In genomic region chr17:82031885-82032627, GRCh38 we compare ENCODE assay signal across 8 cellular contexts. TPM values are rescaled to one million over a fixed set of nuclear protein-coding genes. Genes with fewer than 3 reads are reported as not detected.
DNase-seq lines count a peak whose midpoint lies in the region; ATAC-seq and TF ChIP-seq lines count a peak whose summit lies in the region.

No MANE protein-coding gene starts in this region.

- H3K4me1 ChIP-seq in BE2C, result no peaks in the 10 kb centered on the region
- peaks cover 10% of the 10 kb centered on the region for H3K4me1 ChIP-seq in HEK293 (ENCODE audit: control insufficient read depth, insufficient read depth, low read length)
- peaks cover 7% of the 10 kb centered on the region for H3K4me1 ChIP-seq in ectodermal cell (ENCODE audit: control insufficient read depth, insufficient read depth, low read length)
- peaks cover 13 to 19% of the 10 kb centered on the region in 2 donors for H3K4me1 ChIP-seq in neuronal stem cell (ENCODE audit: control insufficient read depth in 2 of 2, insufficient read depth in 1 of 2, low read depth in 1 of 2, low read length in 2 of 2)

- no peak overlapping the region for H4K8ac ChIP-seq in neuronal stem cell (ENCODE audit: low read depth, low read length)

- no peak for TF ChIP-seq CTCF in BE2C (IDR thresholded peaks at IDR 0.05; ENCODE audit: low read depth, low read length)
- peak; percentile 29; the same call in 1 of the 2 replicates for TF ChIP-seq CTCF in HEK293 (tag by site-specific recombination; IDR thresholded peaks at IDR 0.05)

- peaks cover 10% of the 10 kb centered on the region for H3K79me1 ChIP-seq in neuronal stem cell (ENCODE audit: low read depth, low read length)

- no peak overlapping the region for H2BK12ac ChIP-seq in neuronal stem cell (ENCODE audit: low read length)

- H3K27ac ChIP-seq in HEK293 (ENCODE audit: extremely low read depth, low read depth, low read length) (peak overlapping the region; percentile 84), ectodermal cell (ENCODE audit: insufficient read depth, low read depth, low read length, poor library complexity, severe bottlenecking) (no peak overlapping the region), neuronal stem cell (replicated peaks; ENCODE audit: low read length) (no peak overlapping the region)

- H3K4me3 ChIP-seq in BE2C (ENCODE audit: low read depth, low read length) (peak overlapping the region; percentile 69), HEK293 (ENCODE audit: low read depth, low read length) (peak overlapping the region; percentile 37), ectodermal cell (ENCODE audit: insufficient read depth, low read depth, low read length) (peak overlapping the region; percentile 51), neuronal stem cell (ENCODE audit: low read length in 2 of 2) (peak overlapping the region; percentile 46 to 79)

- CTCF ChIA-PET in HEK293 (lab: Yijun Ruan, JAX), result interaction anchor here (3.6 kb wide), 1 partner anchor 11 kb away, joined by 32 read pairs; the partner anchor contains the start of genes CENPX and LRRC45

- H3K23ac ChIP-seq in neuronal stem cell (ENCODE audit: low read depth, low read length, poor library complexity), result peak overlapping the region; percentile 80

- ATAC-seq in HG02763 (IDR thresholded peaks at IDR 0.05; ENCODE audit: unreplicated experiment), result no peak

- peak overlapping the region; percentile 83 for H2AK5ac ChIP-seq in neuronal stem cell (ENCODE audit: low read depth, low read length)

- DNase-seq in BE2C (no peak), SW480 (ENCODE audit: low spot score) (peak; percentile 53), neuronal stem cell (ENCODE audit: low spot score) (no peak), kidney glomerular epithelial cell (lab: John Stamatoyannopoulos, UW) (no peak), NCI-H1092 treated with DMSO at 0.1 percent for 48 hours (lab: John Stamatoyannopoulos, UW) (no peak)

- WGBS in ectodermal cell, 2 experiments, result 7 to 8% methylated on average over 59 of the region's 59 CpGs
- WGBS in neuronal stem cell (ENCODE audit: extremely low coverage in 2 of 2, insufficient read length in 2 of 2, insufficient replicate concordance in 1 of 2), 2 donors, result no CpG with 5 or more reads among the region's 59 CpGs

- H3K4ac ChIP-seq in neuronal stem cell (ENCODE audit: low read length), result no peak overlapping the region

- POLR2A ChIA-PET in HEK293 (lab: Yijun Ruan, JAX), result interaction anchor here (0.8 to 6.0 kb wide), 6 partner anchors 11 to 72 kb away, joined by 3 to 56 read pairs (median 19); partner anchors contain the start of genes CENPX, GPS1, LRRC45 and RFNG

- 0 out of 2 replicates have a peak, but pooled peaks cover 2% of the 10 kb centered on the region for H3K36me3 ChIP-seq in BE2C
- H3K36me3 ChIP-seq in HEK293 (ENCODE audit: control insufficient read depth in 2 of 2, insufficient read depth in 1 of 2, low read length in 2 of 2), result peaks cover 0 to 65% of the 10 kb centered on the region in 2 experiments; a peak in 1 of 3 replicates
- no peaks in the 10 kb centered on the region for H3K36me3 ChIP-seq in ectodermal cell (ENCODE audit: control insufficient read depth, insufficient read depth, low read length)
- H3K36me3 ChIP-seq in neuronal stem cell (replicated peaks in 1 of 2; ENCODE audit: control insufficient read depth in 2 of 2, insufficient read depth in 2 of 2, low read length in 2 of 2), result peaks cover 28 to 40% of the 10 kb centered on the region in 2 donors

- no peaks in the 10 kb centered on the region for H3K9me3 ChIP-seq in BE2C
- H3K9me3 ChIP-seq in HEK293 (ENCODE audit: control insufficient read depth, insufficient read depth, low read depth, low read length), result no peaks in the 10 kb centered on the region
- no peaks in the 10 kb centered on the region for H3K9me3 ChIP-seq in ectodermal cell (ENCODE audit: control insufficient read depth, low read length)
- H3K9me3 ChIP-seq in neuronal stem cell (replicated peaks in 1 of 2; ENCODE audit: control insufficient read depth in 2 of 2, insufficient read depth in 1 of 2, low read depth in 1 of 2, low read length in 2 of 2), result no peaks in the 10 kb centered on the region

- H4K91ac ChIP-seq in neuronal stem cell (ENCODE audit: low read depth, low read length, poor library complexity), result no peak overlapping the region

- no peak overlapping the region for H2BK5ac ChIP-seq in neuronal stem cell (ENCODE audit: low read length)

- H2BK120ac ChIP-seq in neuronal stem cell (ENCODE audit: low read depth, low read length), result peak overlapping the region; percentile 81

- H3K18ac ChIP-seq in neuronal stem cell (ENCODE audit: low read length), result peak overlapping the region; percentile 94

- H3K4me2 ChIP-seq in neuronal stem cell (ENCODE audit: insufficient read depth, low read length, poor library complexity, severe bottlenecking), result peak overlapping the region; percentile 100

- peak overlapping the region; percentile 82 for H3K9ac ChIP-seq in neuronal stem cell (ENCODE audit: low read depth, low read length, poor library complexity)

- H2AFZ ChIP-seq in neuronal stem cell (ENCODE audit: low read length), result peak overlapping the region; percentile 77

- H2BK15ac ChIP-seq in neuronal stem cell (ENCODE audit: low read length), result peak overlapping the region; percentile 54

- H3K27me3 ChIP-seq in BE2C (no peaks in the 10 kb centered on the region), ectodermal cell (ENCODE audit: control insufficient read depth, insufficient read depth, low read length, poor library complexity, severe bottlenecking) (peaks cover 7% of the 10 kb centered on the region), neuronal stem cell (ENCODE audit: control insufficient read depth in 3 of 3, insufficient read depth in 3 of 3, low read depth in 1 of 3, low read length in 3 of 3) (no peaks in the 10 kb centered on the region)

- peak overlapping the region; percentile 2 for H3K14ac ChIP-seq in neuronal stem cell (ENCODE audit: low read length)

TF ChIP-seq in HEK293, 187 proteins besides CTCF, POLR2A, EP300 and RAD21 (continues in another document):
- TF ChIP-seq SCRT2 (tag by site-specific recombination; IDR thresholded peaks at IDR 0.05) (peak; percentile 38; the same call in 1 of the 2 replicates), ZNF391 (tag by site-specific recombination; IDR thresholded peaks at IDR 0.05; ENCODE audit: borderline replicate concordance, low read depth) (no peak), ZNF138 (tag by site-specific recombination; IDR thresholded peaks at IDR 0.05; ENCODE audit: borderline replicate concordance) (no peak), GLIS2 (tag by site-specific recombination; IDR thresholded peaks at IDR 0.05) (peak; percentile 71)

RNA-seq across cellular contexts. Expression of gene RAC3, which starts 0.6 kb away (rescaled TPM):
- 65.3 TPM for polyA plus RNA-seq in BE2C (2012; ENCODE audit: insufficient read depth, insufficient read length, low read depth)
- 82.3 TPM for polyA plus RNA-seq in ectodermal cell (2013, experiment 1 of 4)
- polyA plus RNA-seq in ectodermal cell (2013, experiment 2 of 4), result 64.4 TPM
- polyA plus RNA-seq in ectodermal cell (2013, experiment 3 of 4), result 63.3 TPM
- polyA plus RNA-seq in ectodermal cell (2013, experiment 4 of 4), result 56.0 TPM
- 61.3 TPM for polyA plus RNA-seq in neuronal stem cell (2013, experiment 1 of 2)
- polyA plus RNA-seq in neuronal stem cell (2013, experiment 2 of 2), result 55.7 TPM

RNA-seq across cellular contexts. Expression of gene DCXR, which starts 5.4 kb away (rescaled TPM):
- polyA plus RNA-seq in BE2C (2012; ENCODE audit: insufficient read depth, insufficient read length, low read depth), result 335 TPM
- polyA plus RNA-seq in ectodermal cell (2013, experiment 1 of 4), result 63.2 TPM
- polyA plus RNA-seq in ectodermal cell (2013, experiment 2 of 4), result 55.2 TPM
- polyA plus RNA-seq in ectodermal cell (2013, experiment 3 of 4), result 60.7 TPM
- 61.4 TPM for polyA plus RNA-seq in ectodermal cell (2013, experiment 4 of 4)
- polyA plus RNA-seq in neuronal stem cell (2013, experiment 1 of 2), result 72.9 TPM
- polyA plus RNA-seq in neuronal stem cell (2013, experiment 2 of 2), result 72.2 TPM

RNA-seq across cellular contexts. Expression of gene LRRC45, which starts 9.0 kb away (rescaled TPM):
- 12.0 TPM for polyA plus RNA-seq in BE2C (2012; ENCODE audit: insufficient read depth, insufficient read length, low read depth)
- 30.0 TPM for polyA plus RNA-seq in ectodermal cell (2013, experiment 1 of 4)
- 27.4 TPM for polyA plus RNA-seq in ectodermal cell (2013, experiment 2 of 4)
- 24.5 TPM for polyA plus RNA-seq in ectodermal cell (2013, experiment 3 of 4)
- 21.4 TPM for polyA plus RNA-seq in ectodermal cell (2013, experiment 4 of 4)
- 13.2 TPM for polyA plus RNA-seq in neuronal stem cell (2013, experiment 1 of 2)
- polyA plus RNA-seq in neuronal stem cell (2013, experiment 2 of 2), result 12.5 TPM

RNA-seq across cellular contexts. Expression of gene CENPX, which starts 9.4 kb away (rescaled TPM):
- 262 TPM for polyA plus RNA-seq in BE2C (2012; ENCODE audit: insufficient read depth, insufficient read length, low read depth)
- polyA plus RNA-seq in ectodermal cell (2013, experiment 1 of 4), result 81.5 TPM
- polyA plus RNA-seq in ectodermal cell (2013, experiment 2 of 4), result 79.1 TPM
- 67.4 TPM for polyA plus RNA-seq in ectodermal cell (2013, experiment 3 of 4)
- 68.3 TPM for polyA plus RNA-seq in ectodermal cell (2013, experiment 4 of 4)
- polyA plus RNA-seq in neuronal stem cell (2013, experiment 1 of 2), result 45.1 TPM
- 45.1 TPM for polyA plus RNA-seq in neuronal stem cell (2013, experiment 2 of 2)

RNA-seq across cellular contexts. Expression of gene RFNG, which starts 19.6 kb away (rescaled TPM):
- 73.1 TPM for polyA plus RNA-seq in BE2C (2012; ENCODE audit: insufficient read depth, insufficient read length, low read depth)
- polyA plus RNA-seq in ectodermal cell (2013, experiment 1 of 4), result 40.9 TPM
- polyA plus RNA-seq in ectodermal cell (2013, experiment 2 of 4), result 35.2 TPM
- polyA plus RNA-seq in ectodermal cell (2013, experiment 3 of 4), result 32.7 TPM
- polyA plus RNA-seq in ectodermal cell (2013, experiment 4 of 4), result 41.1 TPM
- 25.7 TPM for polyA plus RNA-seq in neuronal stem cell (2013, experiment 1 of 2)
- 26.2 TPM for polyA plus RNA-seq in neuronal stem cell (2013, experiment 2 of 2)
